Comparison of ENCODE assay signal across 1 cellular context in the genomic region with DNA sequence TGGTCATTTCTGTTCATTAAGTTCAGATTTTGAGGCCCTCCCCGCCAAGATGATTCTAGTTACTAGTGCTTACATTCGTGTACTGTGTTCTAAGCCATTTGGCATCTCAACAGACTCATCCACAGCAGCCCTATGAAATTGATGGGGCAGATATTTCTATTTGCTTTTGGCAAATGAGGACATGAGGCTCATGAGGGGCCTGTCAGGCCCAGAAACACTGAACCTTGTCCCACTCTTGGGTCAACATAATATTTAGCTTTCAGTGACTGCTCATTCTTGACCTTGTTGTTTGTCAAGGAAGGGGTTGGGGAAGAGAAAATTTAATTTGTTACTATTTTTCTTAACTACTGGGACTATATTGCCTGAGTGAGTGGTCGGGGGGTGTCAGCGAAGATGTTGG.
TF ChIP-seq lines count a peak whose summit lies in the region.

No MANE protein-coding gene starts in this region.

TF ChIP-seq in HepG2, 621 proteins besides CTCF, POLR2A, EP300 and RAD21 (continues in another document):
- TF ChIP-seq, protein P1, sequence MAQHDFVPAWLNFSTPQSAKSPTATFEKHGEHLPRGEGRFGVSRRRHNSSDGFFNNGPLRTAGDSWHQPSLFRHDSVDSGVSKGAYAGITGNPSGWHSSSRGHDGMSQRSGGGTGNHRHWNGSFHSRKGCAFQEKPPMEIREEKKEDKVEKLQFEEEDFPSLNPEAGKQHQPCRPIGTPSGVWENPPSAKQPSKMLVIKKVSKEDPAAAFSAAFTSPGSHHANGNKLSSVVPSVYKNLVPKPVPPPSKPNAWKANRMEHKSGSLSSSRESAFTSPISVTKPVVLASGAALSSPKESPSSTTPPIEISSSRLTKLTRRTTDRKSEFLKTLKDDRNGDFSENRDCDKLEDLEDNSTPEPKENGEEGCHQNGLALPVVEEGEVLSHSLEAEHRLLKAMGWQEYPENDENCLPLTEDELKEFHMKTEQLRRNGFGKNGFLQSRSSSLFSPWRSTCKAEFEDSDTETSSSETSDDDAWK (CRISPR knock-in tag; IDR thresholded peaks at IDR 0.05), result no peak
- no peak for TF ChIP-seq ZNF235 (CRISPR knock-in tag; IDR thresholded peaks at IDR 0.05; ENCODE audit: borderline replicate concordance)
- TF ChIP-seq NR0B2 (CRISPR knock-in tag; IDR thresholded peaks at IDR 0.05), result no peak
- TF ChIP-seq CSRNP2 (CRISPR knock-in tag; conservative IDR thresholded peaks at IDR 0.05; ENCODE audit: low read depth), result no peak
- TF ChIP-seq ZMYM2 (CRISPR knock-in tag; IDR thresholded peaks at IDR 0.05), result no peak
- TF ChIP-seq TBP (CRISPR knock-in tag; IDR thresholded peaks at IDR 0.05), result no peak
- TF ChIP-seq ZNF749 (CRISPR knock-in tag; IDR thresholded peaks at IDR 0.05; ENCODE audit: borderline replicate concordance), result no peak
- TF ChIP-seq PHF21A (CRISPR knock-in tag; IDR thresholded peaks at IDR 0.05), result peak; percentile 88
- 0 out of 2 replicates have a peak, but pooled peaks have one; percentile 45 for TF ChIP-seq ESRRA (CRISPR knock-in tag; IDR thresholded peaks at IDR 0.05; ENCODE audit: low read depth)
- no peak for TF ChIP-seq HNRNPL (IDR thresholded peaks at IDR 0.05; ENCODE audit: low read depth, low read length)
- TF ChIP-seq, protein P2, sequence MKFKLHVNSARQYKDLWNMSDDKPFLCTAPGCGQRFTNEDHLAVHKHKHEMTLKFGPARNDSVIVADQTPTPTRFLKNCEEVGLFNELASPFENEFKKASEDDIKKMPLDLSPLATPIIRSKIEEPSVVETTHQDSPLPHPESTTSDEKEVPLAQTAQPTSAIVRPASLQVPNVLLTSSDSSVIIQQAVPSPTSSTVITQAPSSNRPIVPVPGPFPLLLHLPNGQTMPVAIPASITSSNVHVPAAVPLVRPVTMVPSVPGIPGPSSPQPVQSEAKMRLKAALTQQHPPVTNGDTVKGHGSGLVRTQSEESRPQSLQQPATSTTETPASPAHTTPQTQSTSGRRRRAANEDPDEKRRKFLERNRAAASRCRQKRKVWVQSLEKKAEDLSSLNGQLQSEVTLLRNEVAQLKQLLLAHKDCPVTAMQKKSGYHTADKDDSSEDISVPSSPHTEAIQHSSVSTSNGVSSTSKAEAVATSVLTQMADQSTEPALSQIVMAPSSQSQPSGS (CRISPR knock-in tag; IDR thresholded peaks at IDR 0.05), result peak; percentile 67
- no peak for TF ChIP-seq ZNF225 (CRISPR knock-in tag; IDR thresholded peaks at IDR 0.05)
- no peak for TF ChIP-seq ZBTB2 (CRISPR knock-in tag; IDR thresholded peaks at IDR 0.05; ENCODE audit: low read depth)
- no peak for TF ChIP-seq ONECUT2 (CRISPR knock-in tag; IDR thresholded peaks at IDR 0.05)
- no peak for TF ChIP-seq ZNF619 (CRISPR knock-in tag; IDR thresholded peaks at IDR 0.05)
- TF ChIP-seq PAXIP1 (CRISPR knock-in tag; conservative IDR thresholded peaks at IDR 0.05), result peak; percentile 86
- TF ChIP-seq NR2C2 (CRISPR knock-in tag; IDR thresholded peaks at IDR 0.05; ENCODE audit: borderline replicate concordance), result peak; percentile 54; the same call in 1 of the 2 replicates
- TF ChIP-seq ZNF569 (CRISPR knock-in tag; IDR thresholded peaks at IDR 0.05; ENCODE audit: borderline replicate concordance), result no peak
- peak; percentile 40; the same call in 1 of the 2 replicates for TF ChIP-seq BCL6 (CRISPR knock-in tag; IDR thresholded peaks at IDR 0.05)
- no peak for TF ChIP-seq CBX1 (IDR thresholded peaks at IDR 0.05; ENCODE audit: low read depth)
- no peak for TF ChIP-seq ZKSCAN5 (CRISPR knock-in tag; IDR thresholded peaks at IDR 0.05)
- 0 out of 2 replicates have a peak, but pooled peaks have one; percentile 15 for TF ChIP-seq FOXK1 (CRISPR knock-in tag; IDR thresholded peaks at IDR 0.05; ENCODE audit: borderline replicate concordance, low read depth)
- no peak for TF ChIP-seq NR1H2 (CRISPR knock-in tag; IDR thresholded peaks at IDR 0.05; ENCODE audit: borderline replicate concordance, low read depth)
- 0 out of 2 replicates have a peak, but pooled peaks have one; percentile 18 for TF ChIP-seq ARNTL (CRISPR knock-in tag; IDR thresholded peaks at IDR 0.05)
- no peak for TF ChIP-seq FOXK2 (IDR thresholded peaks at IDR 0.05)
- TF ChIP-seq ARHGAP35 (CRISPR knock-in tag; IDR thresholded peaks at IDR 0.05; ENCODE audit: borderline replicate concordance), result no peak
- TF ChIP-seq, protein P3, sequence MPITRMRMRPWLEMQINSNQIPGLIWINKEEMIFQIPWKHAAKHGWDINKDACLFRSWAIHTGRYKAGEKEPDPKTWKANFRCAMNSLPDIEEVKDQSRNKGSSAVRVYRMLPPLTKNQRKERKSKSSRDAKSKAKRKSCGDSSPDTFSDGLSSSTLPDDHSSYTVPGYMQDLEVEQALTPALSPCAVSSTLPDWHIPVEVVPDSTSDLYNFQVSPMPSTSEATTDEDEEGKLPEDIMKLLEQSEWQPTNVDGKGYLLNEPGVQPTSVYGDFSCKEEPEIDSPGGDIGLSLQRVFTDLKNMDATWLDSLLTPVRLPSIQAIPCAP (CRISPR knock-in tag; IDR thresholded peaks at IDR 0.05; ENCODE audit: low read depth), result no peak
- TF ChIP-seq MIXL1 (CRISPR knock-in tag; IDR thresholded peaks at IDR 0.05), result no peak
- no peak for TF ChIP-seq ZNF768 (CRISPR knock-in tag; IDR thresholded peaks at IDR 0.05)
- TF ChIP-seq GZF1 (CRISPR knock-in tag; IDR thresholded peaks at IDR 0.05), result no peak
- TF ChIP-seq MEIS2 (CRISPR knock-in tag; IDR thresholded peaks at IDR 0.05), result peak; percentile 73; the same call in 1 of the 2 replicates
- no peak for TF ChIP-seq ZNF780A (CRISPR knock-in tag; IDR thresholded peaks at IDR 0.05)
- TF ChIP-seq ZNF670 (CRISPR knock-in tag; IDR thresholded peaks at IDR 0.05; ENCODE audit: borderline replicate concordance), result no peak; the same call in 1 of the 2 replicates
- TF ChIP-seq CEBPB (IDR thresholded peaks at IDR 0.05; ENCODE audit: borderline replicate concordance, low read depth, low read length), result no peak
- no peak for TF ChIP-seq ZNF430 (CRISPR knock-in tag; IDR thresholded peaks at IDR 0.05)
- TF ChIP-seq MIER3 (CRISPR knock-in tag; IDR thresholded peaks at IDR 0.05; ENCODE audit: borderline replicate concordance), result no peak
- TF ChIP-seq ZNF484 (CRISPR knock-in tag; IDR thresholded peaks at IDR 0.05; ENCODE audit: borderline replicate concordance, low read depth), result no peak
- no peak for TF ChIP-seq NCOA5 (CRISPR knock-in tag; IDR thresholded peaks at IDR 0.05)
- TF ChIP-seq PHF8 (CRISPR knock-in tag; IDR thresholded peaks at IDR 0.05), result no peak
- TF ChIP-seq RBM39 (IDR thresholded peaks at IDR 0.05; ENCODE audit: low read depth, low read length, poor library complexity, severe bottlenecking), result no peak
- no peak for TF ChIP-seq ZNF558 (CRISPR knock-in tag; IDR thresholded peaks at IDR 0.05; ENCODE audit: borderline replicate concordance)
- TF ChIP-seq, protein P4, sequence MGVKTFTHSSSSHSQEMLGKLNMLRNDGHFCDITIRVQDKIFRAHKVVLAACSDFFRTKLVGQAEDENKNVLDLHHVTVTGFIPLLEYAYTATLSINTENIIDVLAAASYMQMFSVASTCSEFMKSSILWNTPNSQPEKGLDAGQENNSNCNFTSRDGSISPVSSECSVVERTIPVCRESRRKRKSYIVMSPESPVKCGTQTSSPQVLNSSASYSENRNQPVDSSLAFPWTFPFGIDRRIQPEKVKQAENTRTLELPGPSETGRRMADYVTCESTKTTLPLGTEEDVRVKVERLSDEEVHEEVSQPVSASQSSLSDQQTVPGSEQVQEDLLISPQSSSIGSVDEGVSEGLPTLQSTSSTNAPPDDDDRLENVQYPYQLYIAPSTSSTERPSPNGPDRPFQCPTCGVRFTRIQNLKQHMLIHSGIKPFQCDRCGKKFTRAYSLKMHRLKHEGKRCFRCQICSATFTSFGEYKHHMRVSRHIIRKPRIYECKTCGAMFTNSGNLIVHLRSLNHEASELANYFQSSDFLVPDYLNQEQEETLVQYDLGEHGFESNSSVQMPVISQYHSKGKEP (CRISPR knock-in tag; IDR thresholded peaks at IDR 0.05), result no peak
- TF ChIP-seq ZNF232 (CRISPR knock-in tag; IDR thresholded peaks at IDR 0.05; ENCODE audit: borderline replicate concordance), result no peak
- no peak for TF ChIP-seq FOXC1 (CRISPR knock-in tag; IDR thresholded peaks at IDR 0.05; ENCODE audit: borderline replicate concordance)
- TF ChIP-seq, protein P5, sequence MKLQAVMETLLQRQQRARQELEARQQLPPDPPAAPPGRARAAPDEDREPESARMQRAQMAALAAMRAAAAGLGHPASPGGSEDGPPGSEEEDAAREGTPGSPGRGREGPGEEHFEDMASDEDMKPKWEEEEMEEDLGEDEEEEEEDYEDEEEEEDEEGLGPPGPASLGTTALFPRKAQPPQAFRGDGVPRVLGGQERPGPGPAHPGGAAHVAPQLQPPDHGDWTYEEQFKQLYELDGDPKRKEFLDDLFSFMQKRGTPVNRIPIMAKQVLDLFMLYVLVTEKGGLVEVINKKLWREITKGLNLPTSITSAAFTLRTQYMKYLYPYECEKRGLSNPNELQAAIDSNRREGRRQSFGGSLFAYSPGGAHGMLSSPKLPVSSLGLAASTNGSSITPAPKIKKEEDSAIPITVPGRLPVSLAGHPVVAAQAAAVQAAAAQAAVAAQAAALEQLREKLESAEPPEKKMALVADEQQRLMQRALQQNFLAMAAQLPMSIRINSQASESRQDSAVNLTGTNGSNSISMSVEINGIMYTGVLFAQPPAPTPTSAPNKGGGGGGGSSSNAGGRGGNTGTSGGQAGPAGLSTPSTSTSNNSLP (IDR thresholded peaks at IDR 0.05; ENCODE audit: low read depth, low read length), result peak; percentile 53; the same call in 1 of the 2 replicates
- TF ChIP-seq HNRNPH1 (optimal IDR thresholded peaks at IDR 0.05; ENCODE audit: low read depth, low read length), result no peak
- no peak for TF ChIP-seq ZNF781 (CRISPR knock-in tag; IDR thresholded peaks at IDR 0.05; ENCODE audit: borderline replicate concordance, not compliant biosample characterization)
- TF ChIP-seq, protein P6, sequence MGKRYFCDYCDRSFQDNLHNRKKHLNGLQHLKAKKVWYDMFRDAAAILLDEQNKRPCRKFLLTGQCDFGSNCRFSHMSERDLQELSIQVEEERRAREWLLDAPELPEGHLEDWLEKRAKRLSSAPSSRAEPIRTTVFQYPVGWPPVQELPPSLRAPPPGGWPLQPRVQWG (CRISPR knock-in tag; IDR thresholded peaks at IDR 0.05; ENCODE audit: borderline replicate concordance, low read depth), result no peak
- TF ChIP-seq SPEN (CRISPR knock-in tag; IDR thresholded peaks at IDR 0.05; ENCODE audit: low read depth), result no peak
